17 cellular contexts compared by ENCODE assay signal in the genomic region with DNA sequence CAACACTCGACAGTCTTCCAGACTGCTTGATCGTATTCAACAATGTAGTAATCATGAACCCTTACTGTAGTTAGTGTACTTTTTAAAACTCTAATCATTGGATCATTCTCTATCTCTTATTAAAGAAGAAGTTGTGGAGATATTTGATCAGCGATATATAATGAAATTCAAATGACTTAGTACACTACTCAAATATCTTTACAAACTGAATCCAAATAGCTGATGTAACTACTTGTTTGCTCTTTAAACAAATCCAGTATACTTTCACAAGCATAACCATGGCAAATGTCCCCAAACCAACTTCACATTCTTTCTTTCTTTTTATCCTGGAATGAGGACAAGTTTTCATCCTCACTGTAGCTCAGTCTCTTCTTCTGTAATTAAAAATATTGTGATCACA.
A peak's percentile ranks its signal among the peaks of the same experiment; 100 is the strongest.
DNase-seq lines count a peak whose midpoint lies in the region; ATAC-seq and TF ChIP-seq lines count a peak whose summit lies in the region.
"Had no signal": no experiment of that assay in that cellular context is flagged by ENCODE, and none has a peak within 500 bp of the region (broad histone marks: within the 10 kb centered on the region; RNA-seq: fewer than 3 reads in every experiment).

No MANE protein-coding gene starts in this region.

- H3K36me3 Mint-ChIP-seq in activated CD8-positive, alpha-beta T cell treated with anti-CD3 and anti-CD28 coated beads, Interleukin-2, amount 10 ng/mL, durations not matched to agents 7 days and 5 days (ENCODE audit: low read depth) = no peaks in the 10 kb centered on the region
- H3K36me3 Mint-ChIP-seq: CD8-positive, alpha-beta T cell had no signal

- H2AFZ ChIP-seq in PC-3 (ENCODE audit: low read length) = no peak overlapping the region

- no peaks in the 10 kb centered on the region for H3K79me2 ChIP-seq in PC-3 (ENCODE audit: low read length)

- no peak overlapping the region for H3K4me2 ChIP-seq in PC-3 (ENCODE audit: low read length)
- H3K4me2 ChIP-seq: A549; BLaER1 treated with 17β-estradiol and CSF1 and Interleukin-3, amounts not matched to agents 10 nM and 100 nM had no signal

- no TSS peak for BruUV-seq in PC-3 (replicated peaks; lab: Mats Ljungman, UMichigan)

- no peaks in the 10 kb centered on the region for H3K27me3 Mint-ChIP-seq in activated CD8-positive, alpha-beta T cell treated with anti-CD3 and anti-CD28 coated beads, Interleukin-2, amount 10 ng/mL, durations not matched to agents 7 days and 5 days (ENCODE audit: low read depth)
- no peaks in the 10 kb centered on the region for H3K27me3 Mint-ChIP-seq in stimulated activated naive CD8-positive, alpha-beta T cell treated with anti-CD3 and anti-CD28 coated beads, Interleukin-15, amount 100 ng/mL, for 72 hours
- H3K27me3 Mint-ChIP-seq: B cell; CD4-positive, alpha-beta T cell had no signal

- ATAC-seq in PC-3 (peak; percentile 71), left lobe of liver (peak; percentile 70)
- ATAC-seq in activated CD8-positive, alpha-beta T cell treated with anti-CD3 and anti-CD28 coated beads, Interleukin-2, amount 10 ng/mL, durations not matched to agents 7 days and 5 days = no peak
- no peak for ATAC-seq in stimulated activated naive CD8-positive, alpha-beta T cell treated with anti-CD3 and anti-CD28 coated beads, Interleukin-15, amount 100 ng/mL, for 72 hours
- ATAC-seq: A549; CD8-positive, alpha-beta T cell had no signal

- no peaks in the 10 kb centered on the region for H3K4me1 Mint-ChIP-seq in activated CD8-positive, alpha-beta T cell treated with anti-CD3 and anti-CD28 coated beads, Interleukin-2, amount 10 ng/mL, durations not matched to agents 7 days and 5 days (ENCODE audit: low read depth)
- H3K4me1 Mint-ChIP-seq in stimulated activated naive CD8-positive, alpha-beta T cell treated with anti-CD3 and anti-CD28 coated beads, Interleukin-15, amount 100 ng/mL, for 72 hours = no peaks in the 10 kb centered on the region
- H3K4me1 Mint-ChIP-seq: B cell had no signal

- no peaks in the 10 kb centered on the region for H3K9me2 ChIP-seq in PC-3 (replicated peaks; ENCODE audit: low read length)

- no peaks in the 10 kb centered on the region for H3K4me1 ChIP-seq in PC-3 (ENCODE audit: insufficient read depth, low read length)
- H3K4me1 ChIP-seq: A549; BLaER1 treated with 17β-estradiol and CSF1 and Interleukin-3, amounts not matched to agents 10 nM and 100 nM; Caco-2 had no signal

- peak; percentile 84 for DNase-seq in LNCaP clone FGC (ENCODE audit: low read depth)
- peak; percentile 18 for DNase-seq in PC-3
- no peak for DNase-seq in left lobe of liver (ENCODE audit: low spot score)
- DNase-seq in activated CD8-positive, alpha-beta T cell treated with anti-CD3 and anti-CD28 coated beads, Interleukin-2, amount 10 ng/mL, durations not matched to agents 7 days and 5 days = no peak
- DNase-seq in NCI-H128 (lab: John Stamatoyannopoulos, UW; ENCODE audit: unreplicated experiment) = no peak
- DNase-seq in stimulated activated naive CD8-positive, alpha-beta T cell treated with anti-CD3 and anti-CD28 coated beads, Interleukin-15, amount 100 ng/mL, for 72 hours = no peak
- DNase-seq: AML-193; Caco-2; Calu3; CD4-positive, alpha-beta T cell; CD8-positive, alpha-beta T cell; DMS79 treated with DMSO at 0.1 percent for 48 hours; GF-D8 had no signal

- intact Hi-C loops in PC-3 (cut with micrococcal nuclease) = no loop called here

- peak overlapping the region; percentile 37 for H3K4me3 ChIP-seq in LNCaP clone FGC (ENCODE audit: low read depth, low read length)
- H3K4me3 ChIP-seq in PC-3 (ENCODE audit: low read length) = no peak overlapping the region
- H3K4me3 ChIP-seq: A549; BLaER1 treated with 17β-estradiol and CSF1 and Interleukin-3, amounts not matched to agents 10 nM and 100 nM had no signal

- no peak overlapping the region for H3K9ac ChIP-seq in PC-3 (ENCODE audit: low read length)
- H3K9ac ChIP-seq: BLaER1 treated with 17β-estradiol and CSF1 and Interleukin-3, amounts not matched to agents 10 nM and 100 nM had no signal

- H3K4me3 Mint-ChIP-seq in activated CD8-positive, alpha-beta T cell treated with anti-CD3 and anti-CD28 coated beads, Interleukin-2, amount 10 ng/mL, durations not matched to agents 7 days and 5 days = no peak overlapping the region
- H3K4me3 Mint-ChIP-seq in stimulated activated naive CD8-positive, alpha-beta T cell treated with anti-CD3 and anti-CD28 coated beads, Interleukin-15, amount 100 ng/mL, for 72 hours = no peak overlapping the region
- H3K4me3 Mint-ChIP-seq: B cell; CD4-positive, alpha-beta T cell; CD8-positive, alpha-beta T cell had no signal

- H3K27ac ChIP-seq in 22Rv1 (peak overlapping the region; percentile 68), PC-3 (ENCODE audit: low read length) (no peak overlapping the region)
- H3K27ac ChIP-seq: A549; BLaER1 treated with 17β-estradiol and CSF1 and Interleukin-3, amounts not matched to agents 10 nM and 100 nM had no signal

- CTCF ChIA-PET in PC-3 (lab: Charles Lee) = no interaction called here
- CTCF ChIA-PET in activated CD8-positive, alpha-beta T cell treated with anti-CD3 and anti-CD28 coated beads, Interleukin-2, amount 10 ng/mL, durations not matched to agents 7 days and 5 days (lab: Charles Lee) = no interaction called here

- no peaks in the 10 kb centered on the region for H3K9me3 ChIP-seq in PC-3 (ENCODE audit: low read length)
- H3K9me3 ChIP-seq: A549; BLaER1 treated with 17β-estradiol and CSF1 and Interleukin-3, amounts not matched to agents 10 nM and 100 nM; Caco-2 had no signal

- no peaks in the 10 kb centered on the region for H3K27me3 ChIP-seq in PC-3 (ENCODE audit: low read length)
- H3K27me3 ChIP-seq: BLaER1 treated with 17β-estradiol and CSF1 and Interleukin-3, amounts not matched to agents 10 nM and 100 nM had no signal

- H3K36me3 ChIP-seq in PC-3 (ENCODE audit: low read depth, low read length) = no peaks in the 10 kb centered on the region
- H3K36me3 ChIP-seq: BLaER1 treated with 17β-estradiol and CSF1 and Interleukin-3, amounts not matched to agents 10 nM and 100 nM had no signal

- H4K20me1 ChIP-seq in PC-3 (ENCODE audit: low read length) = no peaks in the 10 kb centered on the region
- H4K20me1 ChIP-seq: BLaER1 treated with 17β-estradiol and CSF1 and Interleukin-3, amounts not matched to agents 10 nM and 100 nM had no signal

- no peak overlapping the region for H3K27ac Mint-ChIP-seq in activated CD8-positive, alpha-beta T cell treated with anti-CD3 and anti-CD28 coated beads, Interleukin-2, amount 10 ng/mL, durations not matched to agents 7 days and 5 days
- H3K27ac Mint-ChIP-seq in stimulated activated naive CD8-positive, alpha-beta T cell treated with anti-CD3 and anti-CD28 coated beads, Interleukin-15, amount 100 ng/mL, for 72 hours = no peak overlapping the region
- H3K27ac Mint-ChIP-seq: B cell; CD4-positive, alpha-beta T cell; CD8-positive, alpha-beta T cell had no signal

- POLR2A ChIA-PET in PC-3 (lab: Charles Lee; ENCODE audit: unreplicated experiment) = no interaction called here
- POLR2A ChIA-PET in activated CD8-positive, alpha-beta T cell treated with anti-CD3 and anti-CD28 coated beads, Interleukin-2, amount 10 ng/mL, durations not matched to agents 7 days and 5 days (lab: Charles Lee) = no interaction called here

- peaks cover 6% of the 10 kb centered on the region for H3K9me3 Mint-ChIP-seq in activated CD8-positive, alpha-beta T cell treated with anti-CD3 and anti-CD28 coated beads, Interleukin-2, amount 10 ng/mL, durations not matched to agents 7 days and 5 days (ENCODE audit: insufficient read depth)
- H3K9me3 Mint-ChIP-seq in stimulated activated naive CD8-positive, alpha-beta T cell treated with anti-CD3 and anti-CD28 coated beads, Interleukin-15, amount 100 ng/mL, for 72 hours = peaks cover 13 to 24% of the 10 kb centered on the region in 2 donors

- no peaks in the 10 kb centered on the region for H3F3A ChIP-seq in PC-3 (ENCODE audit: low read length, unreplicated experiment)

- no peak for TF ChIP-seq CTCF in 22Rv1 (IDR thresholded peaks at IDR 0.05)
- no peak for TF ChIP-seq CTCF in LNCaP clone FGC (IDR thresholded peaks at IDR 0.05; ENCODE audit: control insufficient read depth, extremely low read depth, insufficient read depth)
- TF ChIP-seq CTCF in PC-3 (conservative IDR thresholded peaks at IDR 0.05; ENCODE audit: low read depth, low read length) = no peak

Comparison
In these comparisons a context has a peak if more than half of its experiments do, and no peak if none do; other contexts are left out.
1. DNase-seq: peak in LNCaP clone FGC (single experiment) and PC-3 (single experiment); none in left lobe of liver (single experiment), activated CD8-positive, alpha-beta T cell treated with anti-CD3 and anti-CD28 coated beads, Interleukin-2, amount 10 ng/mL, durations not matched to agents 7 days and 5 days (single experiment), NCI-H128 (single experiment) and stimulated activated naive CD8-positive, alpha-beta T cell treated with anti-CD3 and anti-CD28 coated beads, Interleukin-15, amount 100 ng/mL, for 72 hours (0 of 2).
2. ATAC-seq: peak in PC-3 (single experiment) and left lobe of liver (single experiment); none in activated CD8-positive, alpha-beta T cell treated with anti-CD3 and anti-CD28 coated beads, Interleukin-2, amount 10 ng/mL, durations not matched to agents 7 days and 5 days (single experiment) and stimulated activated naive CD8-positive, alpha-beta T cell treated with anti-CD3 and anti-CD28 coated beads, Interleukin-15, amount 100 ng/mL, for 72 hours (single experiment).